ENCODE assay signal across 11 cellular contexts in genomic region chr7:90736968-90737939, GRCh38.
A peak's percentile ranks its signal among the peaks of the same experiment; 100 is the strongest.
DNase-seq lines count a peak whose midpoint lies in the region; ATAC-seq and TF ChIP-seq lines count a peak whose summit lies in the region.
"Had no signal": no experiment of that assay in that cellular context is flagged by ENCODE, and none has a peak within 500 bp of the region (broad histone marks: within the 10 kb centered on the region; RNA-seq: fewer than 3 reads in every experiment).

No MANE protein-coding gene starts in this region.

- intact Hi-C loops in natural killer cell (cut with micrococcal nuclease): no loop called here
- intact Hi-C loops in activated T-helper 2 cell treated with anti-CD3 and anti-CD28 coated beads, Interferon-gamma antibody, Interleukin-2, Interleukin-4, amounts not matched to agents 10 μg/mL and 5 μg/mL and 100 μg/mL, durations not matched to agents 14 hours and 24 hours and 36 hours (cut with micrococcal nuclease): loop anchor here (5.0 kb wide), 1 partner anchor 80 kb away; no protein-coding TSS in a partner anchor

- peaks cover 11 to 15% of the 10 kb centered on the region in 2 donors for H3K9me3 Mint-ChIP-seq in natural killer cell
- H3K9me3 Mint-ChIP-seq in activated T-helper 2 cell treated with anti-CD3 and anti-CD28 coated beads, Interferon-gamma antibody, Interleukin-2, Interleukin-4, amounts not matched to agents 10 μg/mL and 5 μg/mL and 100 μg/mL, durations not matched to agents 14 hours and 24 hours and 36 hours: peaks cover 13% of the 10 kb centered on the region

- H3K27me3 ChIP-seq in foreskin keratinocyte: no peaks in the 10 kb centered on the region

- H3K4me3 Mint-ChIP-seq in natural killer cell: no peak overlapping the region
- H3K4me3 Mint-ChIP-seq in activated T-helper 2 cell treated with anti-CD3 and anti-CD28 coated beads, Interferon-gamma antibody, Interleukin-2, Interleukin-4, amounts not matched to agents 10 μg/mL and 5 μg/mL and 100 μg/mL, durations not matched to agents 14 hours and 24 hours and 36 hours (ENCODE audit: low read depth): no peak overlapping the region
- H3K4me3 Mint-ChIP-seq: neural crest cell had no signal

- ATAC-seq in GM18861 (IDR thresholded peaks at IDR 0.05; ENCODE audit: unreplicated experiment) (peak; percentile 89), GM21786 (IDR thresholded peaks at IDR 0.05; ENCODE audit: unreplicated experiment) (peak; percentile 96), HG03565 (IDR thresholded peaks at IDR 0.05; ENCODE audit: unreplicated experiment) (peak; percentile 96), foreskin keratinocyte (peak; percentile 85), natural killer cell (no peak)

- peaks cover 8% of the 10 kb centered on the region for H3K4me1 ChIP-seq in foreskin keratinocyte

- no peaks in the 10 kb centered on the region for H3K36me3 Mint-ChIP-seq in natural killer cell
- no peaks in the 10 kb centered on the region for H3K36me3 Mint-ChIP-seq in activated T-helper 2 cell treated with anti-CD3 and anti-CD28 coated beads, Interferon-gamma antibody, Interleukin-2, Interleukin-4, amounts not matched to agents 10 μg/mL and 5 μg/mL and 100 μg/mL, durations not matched to agents 14 hours and 24 hours and 36 hours (ENCODE audit: low read depth)

- no peaks in the 10 kb centered on the region for H3K27me3 Mint-ChIP-seq in natural killer cell (ENCODE audit: low read depth in 2 of 2)
- peaks cover 1% of the 10 kb centered on the region for H3K27me3 Mint-ChIP-seq in activated T-helper 2 cell treated with anti-CD3 and anti-CD28 coated beads, Interferon-gamma antibody, Interleukin-2, Interleukin-4, amounts not matched to agents 10 μg/mL and 5 μg/mL and 100 μg/mL, durations not matched to agents 14 hours and 24 hours and 36 hours (ENCODE audit: low read depth)

- DNase-seq in foreskin keratinocyte (peak in 1 of 2 donors; percentile 42), natural killer cell (no peak), A172 (ENCODE audit: low spot score) (no peak), SW480 (ENCODE audit: low spot score) (no peak)
- no peak for DNase-seq in activated T-helper 2 cell treated with anti-CD3 and anti-CD28 coated beads, Interferon-gamma antibody, Interleukin-2, Interleukin-4, amounts not matched to agents 10 μg/mL and 5 μg/mL and 100 μg/mL, durations not matched to agents 14 hours and 24 hours and 36 hours (ENCODE audit: low spot score)
- DNase-seq: activated T-cell treated with anti-CD3 and anti-CD28 coated beads for 4 hours, NCI-H345 had no signal

- H3K27ac Mint-ChIP-seq in natural killer cell: no peak overlapping the region
- H3K27ac Mint-ChIP-seq in activated T-helper 2 cell treated with anti-CD3 and anti-CD28 coated beads, Interferon-gamma antibody, Interleukin-2, Interleukin-4, amounts not matched to agents 10 μg/mL and 5 μg/mL and 100 μg/mL, durations not matched to agents 14 hours and 24 hours and 36 hours: no peak overlapping the region

- H3K27ac ChIP-seq in foreskin keratinocyte: peak overlapping the region; percentile 56

- no peaks in the 10 kb centered on the region for H3K4me1 Mint-ChIP-seq in natural killer cell
- peaks cover 5% of the 10 kb centered on the region for H3K4me1 Mint-ChIP-seq in activated T-helper 2 cell treated with anti-CD3 and anti-CD28 coated beads, Interferon-gamma antibody, Interleukin-2, Interleukin-4, amounts not matched to agents 10 μg/mL and 5 μg/mL and 100 μg/mL, durations not matched to agents 14 hours and 24 hours and 36 hours (ENCODE audit: low read depth)
- H3K4me1 Mint-ChIP-seq: neural crest cell had no signal

- TF ChIP-seq CTCF in foreskin keratinocyte (conservative IDR thresholded peaks at IDR 0.05) (no peak), natural killer cell (IDR thresholded peaks at IDR 0.05) (no peak)

Comparison
In these comparisons a context has a peak if more than half of its experiments do, and no peak if none do; other contexts are left out.
1. ATAC-seq: peak in GM18861 (single experiment), GM21786 (single experiment), HG03565 (single experiment) and foreskin keratinocyte (single experiment); none in natural killer cell (0 of 3).